15 cellular contexts compared by ENCODE assay signal in the genomic region with DNA sequence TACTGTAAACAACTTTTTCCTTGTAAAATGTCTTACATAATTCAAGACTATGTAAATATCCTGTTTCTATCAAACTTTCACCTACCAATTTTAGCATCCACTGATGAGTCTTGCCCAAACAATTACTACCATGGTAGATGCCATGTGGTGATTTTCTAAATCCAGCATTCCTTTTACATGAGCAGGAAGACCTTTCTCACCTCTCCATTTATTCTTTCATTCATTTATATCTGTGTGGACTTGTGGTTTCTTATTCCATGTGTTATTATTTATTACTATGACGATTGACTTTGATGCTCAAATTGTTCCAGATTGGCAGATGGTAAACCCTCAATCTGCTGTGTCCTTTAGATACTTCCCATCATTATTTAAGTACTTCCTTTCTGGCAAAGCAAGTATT.
DNase-seq lines count a peak whose midpoint lies in the region; ATAC-seq and TF ChIP-seq lines count a peak whose summit lies in the region.
"Had no signal": no experiment of that assay in that cellular context is flagged by ENCODE, and none has a peak within 500 bp of the region (broad histone marks: within the 10 kb centered on the region; RNA-seq: fewer than 3 reads in every experiment).

No MANE protein-coding gene starts in this region.

- no peaks in the 10 kb centered on the region for H3K4me1 ChIP-seq in esophagus muscularis mucosa
- H3K4me1 ChIP-seq: thyroid gland had no signal

- H3K4me3 ChIP-seq in esophagus muscularis mucosa: no peak overlapping the region
- H3K4me3 ChIP-seq: thyroid gland had no signal

- H3K27me3 ChIP-seq in esophagus muscularis mucosa: no peaks in the 10 kb centered on the region
- H3K27me3 ChIP-seq: thyroid gland had no signal

- no peak overlapping the region for H3K27ac ChIP-seq in esophagus muscularis mucosa (replicated peaks in 1 of 4)
- H3K27ac ChIP-seq: thyroid gland had no signal

- TF ChIP-seq CTCF in esophagus muscularis mucosa (IDR thresholded peaks at IDR 0.05): no peak

- no peak for TF ChIP-seq POLR2A in esophagus muscularis mucosa (IDR thresholded peaks at IDR 0.05; ENCODE audit: low read depth)

- no peak for TF ChIP-seq EP300 in esophagus muscularis mucosa (IDR thresholded peaks at IDR 0.05)

- ATAC-seq in HG03521 (IDR thresholded peaks at IDR 0.05; ENCODE audit: unreplicated experiment) (no peak), GM18519 (IDR thresholded peaks at IDR 0.05; ENCODE audit: low FRiP score, unreplicated experiment) (no peak)
- ATAC-seq: sciatic nerve, WTC11 had no signal

- DNase-seq in AG08395 (ENCODE audit: low spot score): peak; percentile 8
- DNase-seq in HT1080 (ENCODE audit: low read depth): peak; percentile 82
- DNase-seq in astrocyte of the hippocampus (ENCODE audit: low read depth, low spot score): peak; percentile 44
- peak; percentile 10 for DNase-seq in glomerular endothelial cell (ENCODE audit: extremely low read depth, low read depth, low spot score)
- no peak for DNase-seq in hippocampal formation (lab: John Stamatoyannopoulos, UW)
- DNase-seq in esophagus muscularis mucosa (ENCODE audit: extremely low spot score): no peak
- DNase-seq: activated effector memory CD4-positive, alpha-beta T cell treated with Interleukin-2 at 50 U/mL for 16 hours; anterior cingulate cortex; NCI-H1436; NCI-H510A; thyroid gland had no signal

- no peaks in the 10 kb centered on the region for H3K9me3 ChIP-seq in esophagus muscularis mucosa
- H3K9me3 ChIP-seq: thyroid gland had no signal

- intact Hi-C loops in esophagus muscularis mucosa (cut with DNase I): no loop called here

- H3K36me3 ChIP-seq in esophagus muscularis mucosa: peaks cover 9 to 12% (median 10%) of the 10 kb centered on the region in 4 donors

- 74% methylated on average over 1 of the region's 1 CpG for WGBS in esophagus muscularis mucosa

Comparison
In these comparisons a context has a peak if more than half of its experiments do, and no peak if none do; other contexts are left out.
1. DNase-seq: peak in AG08395 (single experiment), HT1080 (single experiment), astrocyte of the hippocampus (single experiment) and glomerular endothelial cell (single experiment); none in hippocampal formation (0 of 2) and esophagus muscularis mucosa (single experiment).